ENCODE assay signal across 8 cellular contexts in the genomic region with DNA sequence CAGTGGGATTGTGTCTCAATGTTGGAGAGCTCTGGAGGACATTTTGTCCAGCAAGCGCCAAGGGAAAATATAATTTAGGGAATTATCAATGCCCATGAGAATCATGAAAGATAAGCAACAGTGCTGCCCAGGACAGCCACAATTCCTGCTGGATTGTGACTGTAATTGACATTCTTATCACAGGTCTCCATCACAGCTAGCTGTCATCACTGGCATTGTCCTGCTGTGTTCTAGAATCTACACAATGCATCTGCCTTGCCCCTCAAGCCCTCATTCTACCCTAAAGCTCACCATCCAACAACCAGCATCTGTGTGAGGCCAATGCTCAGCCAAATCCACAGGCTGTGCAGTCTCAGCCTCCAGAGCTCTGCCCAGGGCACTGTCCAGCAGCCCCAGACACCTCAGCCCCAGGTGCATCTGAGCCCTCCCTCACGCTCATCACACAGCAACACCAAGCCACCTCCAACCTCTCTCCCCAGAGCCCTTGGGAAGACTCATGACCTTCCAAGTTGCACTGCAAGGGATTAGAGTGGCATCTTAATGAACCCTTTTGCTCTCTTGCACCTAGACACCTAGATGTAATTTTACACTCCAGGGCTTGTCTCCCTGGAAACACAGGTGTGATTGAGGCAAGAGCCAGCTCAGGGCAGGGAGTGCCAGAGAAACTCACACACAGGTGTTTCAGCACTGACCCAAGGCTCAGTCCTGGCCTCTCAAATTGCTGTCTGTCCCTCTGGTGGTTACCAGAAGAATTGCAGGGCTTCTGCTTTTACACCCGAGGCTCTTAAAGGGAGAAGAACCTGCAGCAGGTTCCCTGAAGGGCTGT.
DNase-seq lines count a peak whose midpoint lies in the region; ATAC-seq, FAIRE-seq and TF ChIP-seq lines count a peak whose summit lies in the region.

No MANE protein-coding gene starts in this region.

- H3K36me3 ChIP-seq in Loucy (ENCODE audit: insufficient read depth, low read length), result no peaks in the 10 kb centered on the region
- no peaks in the 10 kb centered on the region for H3K36me3 ChIP-seq in RWPE2 (ENCODE audit: low read depth)
- H3K36me3 ChIP-seq in left lung, result no peaks in the 10 kb centered on the region
- no peaks in the 10 kb centered on the region for H3K36me3 ChIP-seq in thoracic aorta

- H4K20me1 ChIP-seq in Loucy (ENCODE audit: insufficient read depth, low read length, poor library complexity, severe bottlenecking), result no peaks in the 10 kb centered on the region

- FAIRE-seq in D721Med (lab: Jason Lieb, UNC), result no peak

- H2AFZ ChIP-seq in Loucy (ENCODE audit: low read length), result no peak overlapping the region

- ATAC-seq in GM19395 (IDR thresholded peaks at IDR 0.05; ENCODE audit: unreplicated experiment) (peak; percentile 69), RWPE2 (ENCODE audit: low read depth) (peak; percentile 75), left lung (peak; percentile 89), thoracic aorta (ENCODE audit: insufficient number of reproducible peaks, low FRiP score, low read depth) (no peak), HG02981 (IDR thresholded peaks at IDR 0.05; ENCODE audit: unreplicated experiment) (no peak)

- H3K27me3 ChIP-seq in Loucy (ENCODE audit: insufficient read depth, low read length, poor library complexity, severe bottlenecking) (no peaks in the 10 kb centered on the region), RWPE2 (ENCODE audit: insufficient read depth, poor library complexity, severe bottlenecking) (peaks cover 80% of the 10 kb centered on the region), left lung (peaks cover 11 to 92% of the 10 kb centered on the region in 2 donors), thoracic aorta (replicated peaks; ENCODE audit: insufficient read depth) (no peaks in the 10 kb centered on the region)

- no peaks in the 10 kb centered on the region for H3K79me2 ChIP-seq in Loucy (ENCODE audit: insufficient read depth, low read length)

- TF ChIP-seq CTCF in D721Med (IDR thresholded peaks at IDR 0.05; ENCODE audit: insufficient read depth, missing control alignments) (peak; percentile 61), Loucy (conservative IDR thresholded peaks at IDR 0.05; ENCODE audit: low read length) (peak; percentile 85), RWPE2 (IDR thresholded peaks at IDR 0.05; ENCODE audit: poor library complexity, severe bottlenecking) (peak; percentile 99), left lung (IDR thresholded peaks at IDR 0.05) (peak; percentile 81 to 96), thoracic aorta (IDR thresholded peaks at IDR 0.05) (peak; percentile 69)

- no peaks in the 10 kb centered on the region for H3K4me1 ChIP-seq in Loucy (ENCODE audit: insufficient read depth, low read length, poor library complexity, severe bottlenecking)
- H3K4me1 ChIP-seq in RWPE2 (ENCODE audit: insufficient read depth, poor library complexity, severe bottlenecking), result no peaks in the 10 kb centered on the region
- no peaks in the 10 kb centered on the region for H3K4me1 ChIP-seq in left lung
- H3K4me1 ChIP-seq in thoracic aorta (ENCODE audit: control insufficient read depth in 1 of 2, low read depth in 2 of 2), result no peaks in the 10 kb centered on the region

- H3K4me3 ChIP-seq in Loucy (ENCODE audit: low read length, poor library complexity, severe bottlenecking) (no peak overlapping the region), RWPE2 (ENCODE audit: severe bottlenecking) (no peak overlapping the region), left lung (no peak overlapping the region), thoracic aorta (no peak overlapping the region)

- H3F3A ChIP-seq in Loucy (ENCODE audit: low read depth), result no peaks in the 10 kb centered on the region

- H3K9me2 ChIP-seq in Loucy (replicated peaks; ENCODE audit: low read depth, low read length), result no peaks in the 10 kb centered on the region

- no peak overlapping the region for H3K4me2 ChIP-seq in Loucy (ENCODE audit: low read depth, low read length, poor library complexity, severe bottlenecking)

- no peak overlapping the region for H3K9ac ChIP-seq in Loucy (ENCODE audit: low read depth, low read length, poor library complexity, severe bottlenecking)

- H3K9me3 ChIP-seq in Loucy (ENCODE audit: insufficient read depth, low read depth, low read length) (no peaks in the 10 kb centered on the region), RWPE2 (ENCODE audit: severe bottlenecking) (no peaks in the 10 kb centered on the region), left lung (no peaks in the 10 kb centered on the region), thoracic aorta (no peaks in the 10 kb centered on the region)

- peak; percentile 67 for DNase-seq in D721Med (ENCODE audit: insufficient read length, low spot score)
- DNase-seq in RWPE2 (ENCODE audit: low spot score), result no peak
- peak; percentile 74 for DNase-seq in cerebellum (ENCODE audit: low spot score)
- DNase-seq in left lung, result no peak
- DNase-seq in thoracic aorta (ENCODE audit: low spot score), result no peak

- intact Hi-C loops in left lung (cut with DNase I), result no loop called here

- H3K27ac ChIP-seq in RWPE2 (ENCODE audit: poor library complexity, severe bottlenecking) (no peak overlapping the region), left lung (no peak overlapping the region), thoracic aorta (no peak overlapping the region)

Comparison
In these comparisons a context has a peak if more than half of its experiments do, and no peak if none do; other contexts are left out.
1. DNase-seq: peak in D721Med (single experiment) and cerebellum (single experiment); none in RWPE2 (single experiment), left lung (0 of 2) and thoracic aorta (single experiment).
2. ATAC-seq: peak in GM19395 (single experiment), RWPE2 (single experiment) and left lung (single experiment); none in thoracic aorta (single experiment) and HG02981 (single experiment).
3. Peak in every context shown above with its lines, with median percentiles within 50 percentile points of each other: CTCF ChIP-seq.